Comparison of ENCODE assay signal across 8 cellular contexts in genomic region chr10:95656291-95657164, GRCh38. TPM values are rescaled to one million over a fixed set of nuclear protein-coding genes. Genes with fewer than 3 reads are reported as not detected.
A peak's percentile ranks its signal among the peaks of the same experiment; 100 is the strongest.
DNase-seq lines count a peak whose midpoint lies in the region; TF ChIP-seq lines count a peak whose summit lies in the region.

ALDH18A1 (minus strand) TSS chr10:95656711; CDS start chr10:95653377, 3,334 bp downstream.

- H3K27me3 ChIP-seq in MM.1S (replicated peaks; ENCODE audit: insufficient read depth, low read length): no peaks in the 10 kb centered on the region
- H3K27me3 ChIP-seq in SK-N-SH (ENCODE audit: insufficient read depth): no peaks in the 10 kb centered on the region
- no peaks in the 10 kb centered on the region for H3K27me3 ChIP-seq in suprapubic skin

- TF ChIP-seq RAD21 in SK-N-SH (IDR thresholded peaks at IDR 0.05; ENCODE audit: low read length): no peak

- no peak for TF ChIP-seq CTCF in MM.1S (IDR thresholded peaks at IDR 0.05; ENCODE audit: low read length)
- no peak for TF ChIP-seq CTCF in SK-N-SH (IDR thresholded peaks at IDR 0.05)
- TF ChIP-seq CTCF in suprapubic skin (IDR thresholded peaks at IDR 0.05): no peak

- no peaks in the 10 kb centered on the region for H4K20me1 ChIP-seq in MM.1S (ENCODE audit: insufficient read depth, low read length)
- H4K20me1 ChIP-seq in SK-N-SH (ENCODE audit: insufficient read depth): no peaks in the 10 kb centered on the region

- peaks cover 4% of the 10 kb centered on the region for H3K9me3 Mint-ChIP-seq in activated naive CD4-positive, alpha-beta T cell treated with anti-CD3 and anti-CD28 coated beads, Interleukin-2, amount 10 ng/mL, durations not matched to agents 7 days and 5 days

- peaks cover 29% of the 10 kb centered on the region for H3K79me2 ChIP-seq in MM.1S (ENCODE audit: low read length)
- peaks cover 48% of the 10 kb centered on the region for H3K79me2 ChIP-seq in SK-N-SH (ENCODE audit: insufficient read depth)

- H2AFZ ChIP-seq in MM.1S (ENCODE audit: low read length): peak within 1 kb of the TSS; percentile 98
- H2AFZ ChIP-seq in SK-N-SH (ENCODE audit: low read depth): peak within 1 kb of the TSS; percentile 84

- H3K9me2 ChIP-seq in MM.1S (replicated peaks; ENCODE audit: insufficient read depth, low read length) (no peaks in the 10 kb centered on the region), SK-N-SH (no peaks in the 10 kb centered on the region)

- H3K36me3 ChIP-seq in MM.1S (replicated peaks; ENCODE audit: insufficient read depth, low read length) (peaks cover 6% of the 10 kb centered on the region), SK-N-SH (replicated peaks in 1 of 2; ENCODE audit: control insufficient read depth in 1 of 2, insufficient read depth in 2 of 2, low read length in 1 of 2) (peaks cover 8 to 15% of the 10 kb centered on the region in 2 experiments), suprapubic skin (peaks cover 12% of the 10 kb centered on the region)

- H3K27ac Mint-ChIP-seq in activated naive CD4-positive, alpha-beta T cell treated with anti-CD3 and anti-CD28 coated beads, Interleukin-2, amount 10 ng/mL, durations not matched to agents 7 days and 5 days: peak within 1 kb of the TSS; percentile 91

- CTCF ChIA-PET in SK-N-SH (lab: Yijun Ruan, JAX): interaction anchor here (1.1 to 1.4 kb wide), 2 partner anchors 37 to 226 kb away, joined by 3 read pairs; partner anchors contain the start of gene TCTN3
- CTCF ChIA-PET in activated naive CD4-positive, alpha-beta T cell treated with anti-CD3 and anti-CD28 coated beads, Interleukin-2, amount 10 ng/mL, durations not matched to agents 7 days and 5 days (lab: Charles Lee): no interaction called here

- TF ChIP-seq EP300 in SK-N-SH (IDR thresholded peaks at IDR 0.05; ENCODE audit: borderline replicate concordance in 1 of 2, low read depth in 1 of 2, low read length in 1 of 2) (no peak), suprapubic skin (IDR thresholded peaks at IDR 0.05) (no peak)

- peak within 1 kb of the TSS; percentile 100 for H3K4me3 Mint-ChIP-seq in activated naive CD4-positive, alpha-beta T cell treated with anti-CD3 and anti-CD28 coated beads, Interleukin-2, amount 10 ng/mL, durations not matched to agents 7 days and 5 days

- peak within 1 kb of the TSS; percentile 16; the same call in 1 of the 2 replicates for H3K27ac ChIP-seq in MM.1S (ENCODE audit: low read length)
- peak within 1 kb of the TSS; percentile 47 to 70 for H3K27ac ChIP-seq in SK-N-SH (ENCODE audit: low read depth in 2 of 2, low read length in 1 of 2)
- H3K27ac ChIP-seq in suprapubic skin: peak within 1 kb of the TSS; percentile 44

- H3K36me3 Mint-ChIP-seq in activated naive CD4-positive, alpha-beta T cell treated with anti-CD3 and anti-CD28 coated beads, Interleukin-2, amount 10 ng/mL, durations not matched to agents 7 days and 5 days: peaks cover 28% of the 10 kb centered on the region

- H3K9me3 ChIP-seq in MM.1S (replicated peaks; ENCODE audit: insufficient read depth, low read length) (no peaks in the 10 kb centered on the region), SK-N-SH (no peaks in the 10 kb centered on the region), suprapubic skin (no peaks in the 10 kb centered on the region)

- POLR2A ChIA-PET in SK-N-SH (lab: Yijun Ruan, JAX): no interaction called here

- DNase-seq in GM04503 (ENCODE audit: low read depth) (peak; percentile 49), HCEC 1CT (peak; percentile 83), MM.1S (peak; percentile 91), SK-N-SH (peak; percentile 95), globus pallidus (ENCODE audit: low spot score) (peak; percentile 78), occipital lobe (lab: John Stamatoyannopoulos, UW) (peak; percentile 84), suprapubic skin (ENCODE audit: low spot score in 2 of 2) (peak; percentile 93 to 95)
- peak; percentile 92 for DNase-seq in activated naive CD4-positive, alpha-beta T cell treated with anti-CD3 and anti-CD28 coated beads, Interleukin-2, amount 10 ng/mL, durations not matched to agents 7 days and 5 days

- peaks cover 24% of the 10 kb centered on the region for H3K4me1 Mint-ChIP-seq in activated naive CD4-positive, alpha-beta T cell treated with anti-CD3 and anti-CD28 coated beads, Interleukin-2, amount 10 ng/mL, durations not matched to agents 7 days and 5 days

- 0% methylated on average over 23 of the region's 83 CpGs for WGBS in SK-N-SH (ENCODE audit: low lambda C conversion rate)
- WGBS in suprapubic skin: under 1% methylated on average over 65 of the region's 83 CpGs

- H3K9ac ChIP-seq in MM.1S (ENCODE audit: low read length) (peak within 1 kb of the TSS; percentile 82), SK-N-SH (peak within 1 kb of the TSS; percentile 75)

- H3K4me2 ChIP-seq in MM.1S (ENCODE audit: low read depth, low read length) (peak within 1 kb of the TSS; percentile 94), SK-N-SH (peak within 1 kb of the TSS; percentile 74)

- H3K4me1 ChIP-seq in MM.1S (ENCODE audit: low read length) (peaks cover 7% of the 10 kb centered on the region), SK-N-SH (ENCODE audit: control insufficient read depth in 1 of 2, insufficient read depth in 2 of 2, low read depth in 1 of 2, low read length in 1 of 2) (peaks cover 0 to 2% of the 10 kb centered on the region in 2 experiments; a peak in 2 of 4 replicates), suprapubic skin (peaks cover 24% of the 10 kb centered on the region)

- H3F3A ChIP-seq in MM.1S (ENCODE audit: insufficient read depth, low read length) (no peaks in the 10 kb centered on the region), SK-N-SH (replicated peaks; ENCODE audit: insufficient read depth) (no peaks in the 10 kb centered on the region)

- H3K4me3 ChIP-seq in MM.1S (ENCODE audit: low read length): peak within 1 kb of the TSS; percentile 95
- peak within 1 kb of the TSS; percentile 72 to 83 for H3K4me3 ChIP-seq in SK-N-SH (ENCODE audit: low read depth in 2 of 2, low read length in 1 of 2)
- H3K4me3 ChIP-seq in suprapubic skin: peak within 1 kb of the TSS; percentile 90

- no peaks in the 10 kb centered on the region for H3K27me3 Mint-ChIP-seq in activated naive CD4-positive, alpha-beta T cell treated with anti-CD3 and anti-CD28 coated beads, Interleukin-2, amount 10 ng/mL, durations not matched to agents 7 days and 5 days

- no peak for TF ChIP-seq POLR2A in suprapubic skin (IDR thresholded peaks at IDR 0.05)

TF ChIP-seq in SK-N-SH, 30 proteins besides CTCF, POLR2A, EP300 and RAD21:
- TF ChIP-seq GABPA (IDR thresholded peaks at IDR 0.05; ENCODE audit: low read depth) (0 out of 2 replicates have a peak, but pooled peaks have one; percentile 14), MAX (IDR thresholded peaks at IDR 0.05; ENCODE audit: low read depth) (peak; percentile 97), POLR2AphosphoS5 (IDR thresholded peaks at IDR 0.05; ENCODE audit: low read depth, low read length) (peak; percentile 31), CHD2 (IDR thresholded peaks at IDR 0.05; ENCODE audit: low read length, partially characterized antibody) (no peak), USF1 (IDR thresholded peaks at IDR 0.05; ENCODE audit: borderline replicate concordance, low read depth) (peak; percentile 43; the same call in 1 of the 2 replicates), MXI1 (IDR thresholded peaks at IDR 0.05; ENCODE audit: low read depth, low read length) (peak; percentile 89), SIN3A (IDR thresholded peaks at IDR 0.05; ENCODE audit: borderline replicate concordance, low read depth, low read length) (0 out of 2 replicates have a peak, but pooled peaks have one; percentile 8), EZH2phosphoT487 (IDR thresholded peaks at IDR 0.05; ENCODE audit: borderline replicate concordance, low read depth) (no peak)
TF ChIP-seq in SK-N-SH: peak in this region for 6.

RNA-seq across cellular contexts. Expression of gene ALDH18A1, which starts in this region (rescaled TPM):
- polyA plus RNA-seq in SK-N-SH (2012; rRNA removed): 59.5 and 75.0 TPM in 2 replicates
- 56.7 and 58.2 TPM in 2 replicates for polyA plus RNA-seq in SK-N-SH (2012; cell fraction: cytosol; rRNA removed)
- polyA plus RNA-seq in SK-N-SH (2012; cell fraction: nucleus; rRNA removed): 45.0 and 71.3 TPM in 2 replicates
- 39.8 TPM for total RNA-seq in occipital lobe
- total RNA-seq in suprapubic skin: 10 to 100 TPM; 24.9 to 44.6 (median 31.2) TPM

Comparison
In these comparisons a context has a peak if more than half of its experiments do, and no peak if none do; other contexts are left out.
1. Peak in every context shown above with its lines: DNase-seq, H3K4me3 ChIP-seq and H3K27ac ChIP-seq.